In genomic region chr7:86962623-86963022, GRCh38 we compare ENCODE assay signal across 28 cellular contexts.
"Had no signal": no experiment of that assay in that cellular context is flagged by ENCODE, and none has a peak within 500 bp of the region (broad histone marks: within the 10 kb centered on the region; RNA-seq: fewer than 3 reads in every experiment).

No MANE protein-coding gene starts in this region.

- H3K4me1 Mint-ChIP-seq: activated CD4-positive, alpha-beta T cell treated with anti-CD3 and anti-CD28 coated beads, Interleukin-2, amount 10 ng/mL, durations not matched to agents 24 days and 14 days; activated naive CD4-positive, alpha-beta T cell treated with anti-CD3 and anti-CD28 coated beads, Interleukin-2, amount 10 ng/mL, durations not matched to agents 7 days and 5 days; activated naive CD8-positive, alpha-beta T cell treated with anti-CD3 and anti-CD28 coated beads, Interleukin-2, amount 10 ng/mL, durations not matched to agents 7 days and 5 days; stimulated activated naive B cell treated with anti-CD40 and anti-IgM and Interleukin-4, amounts not matched to agents 10 μg/mL and 1 μg/mL and 100 μg/mL, for 72 hours had no signal

- H3K9me3 ChIP-seq: esophagus squamous epithelium, left lung, lower lobe of right lung, mucosa of descending colon, neutrophil, thoracic aorta had no signal

- H3K27me3 ChIP-seq: breast epithelium, esophagus squamous epithelium, heart right ventricle, left lung, neutrophil, right atrium auricular region had no signal

- H3K27me3 Mint-ChIP-seq: activated CD4-positive, alpha-beta memory T cell treated with anti-CD3 and anti-CD28 coated beads for 36 hours; progenitor cell of endocrine pancreas had no signal

- H3K9me3 Mint-ChIP-seq: activated CD4-positive, alpha-beta memory T cell treated with anti-CD3 and anti-CD28 coated beads for 36 hours; activated CD4-positive, alpha-beta T cell treated with anti-CD3 and anti-CD28 coated beads, Interleukin-2, amount 10 ng/mL, durations not matched to agents 24 days and 14 days; activated naive CD4-positive, alpha-beta T cell treated with anti-CD3 and anti-CD28 coated beads, Interleukin-2, amount 10 ng/mL, durations not matched to agents 7 days and 5 days; activated naive CD8-positive, alpha-beta T cell treated with anti-CD3 and anti-CD28 coated beads, Interleukin-2, amount 10 ng/mL, durations not matched to agents 7 days and 5 days; stimulated activated naive B cell treated with anti-CD40 and anti-IgM and Interleukin-4, amounts not matched to agents 10 μg/mL and 1 μg/mL and 100 μg/mL, for 72 hours had no signal

- DNase-seq: activated CD4-positive, alpha-beta memory T cell treated with anti-CD3 and anti-CD28 coated beads for 36 hours; activated CD4-positive, alpha-beta T cell treated with anti-CD3 and anti-CD28 coated beads, Interleukin-2, amount 10 ng/mL, durations not matched to agents 24 days and 14 days; activated CD4-positive, CD25-positive, alpha-beta regulatory T cell treated with anti-CD3 and anti-CD28 coated beads, Interleukin-2, amount 50 U/mL, for 72 hours; activated CD8-positive, alpha-beta memory T cell treated with anti-CD3 and anti-CD28 coated beads, Interleukin-2, amount 50 U/mL, for 4 hours; activated gamma-delta T cell; activated naive CD4-positive, alpha-beta T cell treated with anti-CD3 and anti-CD28 coated beads, Interleukin-2, amount 10 ng/mL, durations not matched to agents 7 days and 5 days; activated naive CD8-positive, alpha-beta T cell treated with anti-CD3 and anti-CD28 coated beads, Interleukin-2, amount 10 ng/mL, durations not matched to agents 7 days and 5 days; activated T-cell treated with anti-CD3 and anti-CD28 coated beads, Interleukin-2, amount 50 U/mL, for 1 hour; esophagus squamous epithelium; foreskin melanocyte; heart right ventricle; kidney glomerular epithelial cell; left lung; lower lobe of right lung; mesenchymal stem cell; mucosa of descending colon; stimulated activated CD4-positive, alpha-beta T cell treated with anti-CD3 and anti-CD28 coated beads, Interleukin-15, amount 100 ng/mL, for 24 hours; stimulated activated CD4-positive, alpha-beta T cell treated with anti-CD3 and anti-CD28 coated beads, Interleukin-2, amount 100 ng/mL, for 24 hours; stimulated activated naive B cell treated with anti-CD40 and anti-IgM and Interleukin-4, amounts not matched to agents 10 μg/mL and 1 μg/mL and 100 μg/mL, for 72 hours; T-helper 2 cell had no signal

- H3K36me3 ChIP-seq: breast epithelium, esophagus squamous epithelium, heart right ventricle, left lung, lower lobe of right lung, neutrophil, right atrium auricular region, thoracic aorta had no signal

- H3K27ac Mint-ChIP-seq: activated CD4-positive, alpha-beta memory T cell treated with anti-CD3 and anti-CD28 coated beads for 36 hours; activated CD4-positive, alpha-beta T cell treated with anti-CD3 and anti-CD28 coated beads, Interleukin-2, amount 10 ng/mL, durations not matched to agents 24 days and 14 days; activated naive CD4-positive, alpha-beta T cell treated with anti-CD3 and anti-CD28 coated beads, Interleukin-2, amount 10 ng/mL, durations not matched to agents 7 days and 5 days; activated naive CD8-positive, alpha-beta T cell treated with anti-CD3 and anti-CD28 coated beads, Interleukin-2, amount 10 ng/mL, durations not matched to agents 7 days and 5 days; nephron; progenitor cell of endocrine pancreas; stimulated activated naive B cell treated with anti-CD40 and anti-IgM and Interleukin-4, amounts not matched to agents 10 μg/mL and 1 μg/mL and 100 μg/mL, for 72 hours had no signal

- H3K36me3 Mint-ChIP-seq: activated CD4-positive, alpha-beta memory T cell treated with anti-CD3 and anti-CD28 coated beads for 36 hours; activated naive CD4-positive, alpha-beta T cell treated with anti-CD3 and anti-CD28 coated beads, Interleukin-2, amount 10 ng/mL, durations not matched to agents 7 days and 5 days; activated naive CD8-positive, alpha-beta T cell treated with anti-CD3 and anti-CD28 coated beads, Interleukin-2, amount 10 ng/mL, durations not matched to agents 7 days and 5 days had no signal

- H3K4me1 ChIP-seq: breast epithelium, esophagus squamous epithelium, left lung, lower lobe of right lung, right atrium auricular region had no signal

- H3K4me3 ChIP-seq: breast epithelium, coronary artery, esophagus squamous epithelium, heart right ventricle, left lung, lower lobe of right lung, mucosa of descending colon, right atrium auricular region, thoracic aorta had no signal

- H3K27ac ChIP-seq: breast epithelium, coronary artery, epithelial cell of prostate, esophagus squamous epithelium, heart right ventricle, left lung, lower lobe of right lung, neutrophil, right atrium auricular region, thoracic aorta had no signal

- ATAC-seq: heart right ventricle; left lung; lower lobe of right lung; mucosa of descending colon; stimulated activated naive B cell treated with anti-CD40 and anti-IgM and Interleukin-4, amounts not matched to agents 10 μg/mL and 1 μg/mL and 100 μg/mL, for 72 hours had no signal

- H3K4me3 Mint-ChIP-seq: activated CD4-positive, alpha-beta memory T cell treated with anti-CD3 and anti-CD28 coated beads for 36 hours; activated CD4-positive, alpha-beta T cell treated with anti-CD3 and anti-CD28 coated beads, Interleukin-2, amount 10 ng/mL, durations not matched to agents 24 days and 14 days; activated naive CD4-positive, alpha-beta T cell treated with anti-CD3 and anti-CD28 coated beads, Interleukin-2, amount 10 ng/mL, durations not matched to agents 7 days and 5 days; activated naive CD8-positive, alpha-beta T cell treated with anti-CD3 and anti-CD28 coated beads, Interleukin-2, amount 10 ng/mL, durations not matched to agents 7 days and 5 days; nephron; stimulated activated naive B cell treated with anti-CD40 and anti-IgM and Interleukin-4, amounts not matched to agents 10 μg/mL and 1 μg/mL and 100 μg/mL, for 72 hours had no signal
